ENCODE assay signal across 10 cellular contexts in genomic region chr1:42914092-42914625, GRCh38.
"Had no signal": no experiment of that assay in that cellular context is flagged by ENCODE, and none has a peak within 500 bp of the region (broad histone marks: within the 10 kb centered on the region; RNA-seq: fewer than 3 reads in every experiment).

No MANE protein-coding gene starts in this region.

- H3K4me3 Mint-ChIP-seq: activated CD8-positive, alpha-beta T cell treated with anti-CD3 and anti-CD28 coated beads for 36 hours; activated naive CD8-positive, alpha-beta T cell; T-helper 2 cell treated with Interferon-gamma antibody and Interleukin-4, amounts not matched to agents 5 μg/mL and 100 μg/mL, for 36 hours had no signal

- H3K9me3 ChIP-seq: SK-N-SH had no signal

- H3K27me3 Mint-ChIP-seq: activated CD8-positive, alpha-beta T cell treated with anti-CD3 and anti-CD28 coated beads for 36 hours; activated naive CD8-positive, alpha-beta T cell had no signal

- H3K4me3 ChIP-seq: SJCRH30 had no signal

- H3K36me3 Mint-ChIP-seq: activated naive CD8-positive, alpha-beta T cell had no signal

- H3K27me3 ChIP-seq: brain microvascular endothelial cell, SJCRH30 had no signal

- H3K36me3 ChIP-seq: brain microvascular endothelial cell, SJCRH30 had no signal

- H3K27ac Mint-ChIP-seq: activated CD8-positive, alpha-beta T cell treated with anti-CD3 and anti-CD28 coated beads for 36 hours; activated naive CD8-positive, alpha-beta T cell; T-helper 2 cell treated with Interferon-gamma antibody and Interleukin-4, amounts not matched to agents 5 μg/mL and 100 μg/mL, for 36 hours had no signal

- H3K4me1 ChIP-seq: SJCRH30 had no signal

- DNase-seq: activated effector memory CD4-positive, alpha-beta T cell treated with Interleukin-2 at 50 U/mL for 16 hours; activated T-cell treated with anti-CD3 and anti-CD28 coated beads, Interleukin-2, amount 50 U/mL, for 1 hour; NK-92 treated with Interleukin-12 subunit alpha and Interleukin-12 subunit beta, amount 100 ng/mL, for 24 hours; Right ventricle myocardium superior had no signal

- H3K27ac ChIP-seq: brain microvascular endothelial cell, SJCRH30 had no signal

- H3K9ac ChIP-seq: SK-N-SH had no signal

- H3K4me2 ChIP-seq: SK-N-SH had no signal
